In the genomic region with DNA sequence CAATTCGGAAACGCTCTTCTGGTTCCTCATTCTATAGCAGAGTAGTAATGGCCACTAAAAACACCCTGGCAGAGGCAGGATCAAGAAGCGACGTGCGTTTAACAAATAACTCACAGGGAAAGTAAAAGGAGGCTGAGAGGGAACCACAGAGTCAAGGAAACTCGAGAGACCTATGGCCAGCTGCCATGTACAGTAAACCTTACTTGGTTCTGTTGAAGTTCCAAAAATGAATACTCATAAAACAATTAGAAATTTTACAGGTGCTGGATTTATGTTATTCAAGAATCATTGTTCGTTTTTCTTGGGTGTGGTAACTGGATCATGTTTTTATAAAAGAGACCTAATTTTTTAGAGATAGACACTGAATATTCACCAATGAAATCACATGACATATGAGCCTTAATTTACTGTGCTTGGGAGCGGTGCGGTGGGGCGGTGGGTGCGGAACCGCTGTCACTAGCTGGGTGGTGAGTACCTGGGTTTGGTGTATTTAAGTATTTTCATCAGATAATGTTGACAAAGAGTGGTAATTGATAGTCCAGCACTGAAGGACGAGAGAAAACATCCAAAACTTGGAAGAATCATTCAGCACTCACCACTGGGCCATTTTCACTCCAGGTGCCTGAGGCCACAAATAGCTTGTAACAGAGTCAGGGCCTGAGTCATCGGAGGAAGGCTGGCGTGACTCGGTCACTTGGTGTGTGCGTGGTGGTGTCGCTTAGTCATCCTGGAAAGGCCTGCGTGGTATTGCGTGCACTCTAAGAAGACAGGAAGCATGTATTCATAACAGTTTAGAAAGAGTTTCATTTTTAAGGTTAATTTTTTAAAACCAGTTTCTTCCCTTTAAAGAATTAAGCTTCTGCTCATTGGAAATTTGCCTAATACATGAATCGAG, we compare ENCODE assay signal across 8 cellular contexts.
DNase-seq lines count a peak whose midpoint lies in the region; ATAC-seq and TF ChIP-seq lines count a peak whose summit lies in the region.

No MANE protein-coding gene starts in this region.

- ATAC-seq in HG02642 (IDR thresholded peaks at IDR 0.05; ENCODE audit: poor library complexity, unreplicated experiment) (peak; percentile 84), PC-3 (peak; percentile 93)
- peak; percentile 99 for ATAC-seq in activated T-cell treated with anti-CD3 and anti-CD28 coated beads, Interleukin-2, amount 50 U/mL, for 4 hours

- H3K4me1 ChIP-seq in PC-3 (ENCODE audit: insufficient read depth, low read length) (peaks cover 45% of the 10 kb centered on the region), thyroid gland (peaks cover 10 to 12% of the 10 kb centered on the region in 2 donors)

- WGBS in thyroid gland, 2 donors: 78 to 92% methylated on average over 21 of the region's 21 CpGs

- H4K20me1 ChIP-seq in PC-3 (ENCODE audit: low read length): no peaks in the 10 kb centered on the region

- DNase-seq in GM10248 (ENCODE audit: extremely low spot score) (peak; percentile 88), PC-3 (peak; percentile 98), foreskin fibroblast (peak; percentile 99), DMS153 (lab: John Stamatoyannopoulos, UW) (no peak), thyroid gland (no peak)
- peak; percentile 76 for DNase-seq in activated T-cell treated with anti-CD3 and anti-CD28 coated beads, Interleukin-2, amount 50 U/mL, for 4 hours
- DNase-seq in stimulated activated CD4-positive, alpha-beta T cell treated with anti-CD3 and anti-CD28 coated beads, Interleukin-1b, Interleukin-23, amount 100 ng/mL, for 24 hours (ENCODE audit: low read depth in 4 of 4, low spot score in 1 of 4): peak; percentile 48 to 84 (median 74)

- TF ChIP-seq POLR2A in thyroid gland (IDR thresholded peaks at IDR 0.05): no peak

- no peaks in the 10 kb centered on the region for H3K9me3 Mint-ChIP-seq in activated T-cell treated with anti-CD3 and anti-CD28 coated beads, Interleukin-2, amount 50 U/mL, for 4 hours

- TSS peak; percentile 92 for BruUV-seq in PC-3 (replicated peaks; lab: Mats Ljungman, UMichigan)

- CTCF ChIA-PET in GM10248 (lab: Yijun Ruan, JAX): interaction anchor here (1.2 to 1.7 kb wide), 7 partner anchors 8 to 429 kb away, joined by 3 to 5 read pairs (median 3); no protein-coding TSS in a partner anchor
- CTCF ChIA-PET in PC-3 (lab: Charles Lee): interaction anchor here (0.6 kb wide), 1 partner anchor 1781 kb away, joined by 6 read pairs; a partner anchor contains a TSS

- H3K36me3 Mint-ChIP-seq in activated T-cell treated with anti-CD3 and anti-CD28 coated beads, Interleukin-2, amount 50 U/mL, for 4 hours (ENCODE audit: insufficient read depth): peaks cover 30% of the 10 kb centered on the region

- intact Hi-C loops in PC-3 (cut with micrococcal nuclease) (loop anchor here (1.0 to 2.0 kb wide), 3 partner anchors 23 to 67 kb away; no protein-coding TSS in a partner anchor), thyroid gland (cut with DNase I) (no loop called here)

- peak overlapping the region; percentile 31 for H3K4me3 Mint-ChIP-seq in activated T-cell treated with anti-CD3 and anti-CD28 coated beads, Interleukin-2, amount 50 U/mL, for 4 hours

- no peaks in the 10 kb centered on the region for H3K9me2 ChIP-seq in PC-3 (replicated peaks; ENCODE audit: low read length)

- H3K4me3 ChIP-seq in PC-3 (ENCODE audit: low read length) (peak overlapping the region; percentile 35), foreskin fibroblast (ENCODE audit: low read depth in 1 of 2, low read length in 2 of 2) (no peak overlapping the region), thyroid gland (replicated peaks in 1 of 3) (no peak overlapping the region)

- POLR2A ChIA-PET in GM10248 (lab: Yijun Ruan, JAX): interaction anchor here (1.0 kb wide), 1 partner anchor 23 kb away, joined by 7 read pairs; no protein-coding TSS in a partner anchor
- POLR2A ChIA-PET in PC-3 (lab: Charles Lee; ENCODE audit: unreplicated experiment): interaction anchor here (0.6 to 0.7 kb wide), 2 partner anchors 241 to 261 kb away, joined by 3 read pairs; no protein-coding TSS in a partner anchor

- peak overlapping the region; percentile 95 for H3K9ac ChIP-seq in PC-3 (ENCODE audit: low read length)

- H3K27me3 ChIP-seq in PC-3 (ENCODE audit: low read length) (no peaks in the 10 kb centered on the region), thyroid gland (no peaks in the 10 kb centered on the region)

- no peaks in the 10 kb centered on the region for H3K27me3 Mint-ChIP-seq in activated T-cell treated with anti-CD3 and anti-CD28 coated beads, Interleukin-2, amount 50 U/mL, for 4 hours (ENCODE audit: low read depth)

- H2AFZ ChIP-seq in PC-3 (ENCODE audit: low read length): 0 out of 2 replicates have a peak overlapping the region, but pooled peaks have one; percentile 16

- no peak for TF ChIP-seq CTCF in GM10248 (IDR thresholded peaks at IDR 0.05; ENCODE audit: control extremely low read depth, extremely low read depth, low read depth, missing control alignments)
- no peak for TF ChIP-seq CTCF in PC-3 (conservative IDR thresholded peaks at IDR 0.05; ENCODE audit: low read depth, low read length)
- TF ChIP-seq CTCF in foreskin fibroblast (IDR thresholded peaks at IDR 0.05; ENCODE audit: low read depth, low read length): no peak
- TF ChIP-seq CTCF in thyroid gland (IDR thresholded peaks at IDR 0.05): no peak

- H3F3A ChIP-seq in PC-3 (ENCODE audit: low read length, unreplicated experiment): no peaks in the 10 kb centered on the region

- peaks cover 64% of the 10 kb centered on the region for H3K4me1 Mint-ChIP-seq in activated T-cell treated with anti-CD3 and anti-CD28 coated beads, Interleukin-2, amount 50 U/mL, for 4 hours (ENCODE audit: low read depth)

- no peaks in the 10 kb centered on the region for H3K9me3 ChIP-seq in PC-3 (ENCODE audit: low read length)
- H3K9me3 ChIP-seq in thyroid gland: no peaks in the 10 kb centered on the region

- H3K27ac ChIP-seq in PC-3 (ENCODE audit: low read length) (peak overlapping the region; percentile 100), thyroid gland (no peak overlapping the region)

- H3K36me3 ChIP-seq in PC-3 (ENCODE audit: low read depth, low read length) (0 out of 2 replicates have a peak, but pooled peaks cover 2% of the 10 kb centered on the region), thyroid gland (peaks cover 0 to 5% of the 10 kb centered on the region in 2 donors)

- no peaks in the 10 kb centered on the region for H3K79me2 ChIP-seq in PC-3 (ENCODE audit: low read length)

- peak overlapping the region; percentile 78 for H3K4me2 ChIP-seq in PC-3 (ENCODE audit: low read length)

Comparison
In these comparisons a context has a peak if more than half of its experiments do, and no peak if none do; other contexts are left out.
1. DNase-seq: peak in GM10248 (single experiment), PC-3 (single experiment), activated T-cell treated with anti-CD3 and anti-CD28 coated beads, Interleukin-2, amount 50 U/mL, for 4 hours (single experiment), foreskin fibroblast (2 of 2) and stimulated activated CD4-positive, alpha-beta T cell treated with anti-CD3 and anti-CD28 coated beads, Interleukin-1b, Interleukin-23, amount 100 ng/mL, for 24 hours (4 of 4); none in DMS153 (single experiment) and thyroid gland (0 of 2).
2. Peak in every context shown above with its lines, with median percentiles within 50 percentile points of each other: ATAC-seq.